ENCODE assay signal across 8 cellular contexts in genomic region chr13:36431204-36432105, GRCh38. TPM values are rescaled to one million over a fixed set of nuclear protein-coding genes. Genes with fewer than 3 reads are reported as not detected.
A peak's percentile ranks its signal among the peaks of the same experiment; 100 is the strongest.
DNase-seq lines count a peak whose midpoint lies in the region; ATAC-seq and TF ChIP-seq lines count a peak whose summit lies in the region.

No MANE protein-coding gene starts in this region.

- H3K9me3 ChIP-seq in A673 (ENCODE audit: low read depth, low read length, poor library complexity, severe bottlenecking): peaks cover 2% of the 10 kb centered on the region

- no peak overlapping the region for H3K27ac Mint-ChIP-seq in WTC11
- no peak overlapping the region for H3K27ac Mint-ChIP-seq in glutamatergic neuron (ENCODE audit: unreplicated experiment)

- H3K4me3 Mint-ChIP-seq in WTC11 (peak overlapping the region; percentile 66), glutamatergic neuron (ENCODE audit: unreplicated experiment) (peak overlapping the region; percentile 75)

- CTCF ChIA-PET in A673 (lab: Charles Lee): interaction anchor here (1.2 kb wide), 1 partner anchor 149 kb away, joined by 3 read pairs; no protein-coding TSS in a partner anchor
- CTCF ChIA-PET in WTC11 (lab: Charles Lee): interaction anchor here (0.6 to 2.2 kb wide), 5 partner anchors 22 to 467 kb away, joined by 3 to 11 read pairs (median 6); partner anchors contain the start of gene SPART

- H3K36me3 Mint-ChIP-seq in WTC11: no peaks in the 10 kb centered on the region
- H3K36me3 Mint-ChIP-seq in glutamatergic neuron (ENCODE audit: unreplicated experiment): no peaks in the 10 kb centered on the region

- peak overlapping the region; percentile 18 for H3K27ac ChIP-seq in A673 (ENCODE audit: low read depth, low read length, poor library complexity, severe bottlenecking)

- H3K36me3 ChIP-seq in A673 (ENCODE audit: insufficient read depth, low read length, poor library complexity, severe bottlenecking): no peaks in the 10 kb centered on the region

- H3K27me3 Mint-ChIP-seq in WTC11 (ENCODE audit: low read depth) (peaks cover 68% of the 10 kb centered on the region), glutamatergic neuron (ENCODE audit: unreplicated experiment) (peaks cover 20% of the 10 kb centered on the region)

- peaks cover 2% of the 10 kb centered on the region; the same call in 1 of the 2 replicates for H3K9me3 Mint-ChIP-seq in WTC11
- no peaks in the 10 kb centered on the region for H3K9me3 Mint-ChIP-seq in glutamatergic neuron (ENCODE audit: unreplicated experiment)

- POLR2A ChIA-PET in A673 (lab: Charles Lee; ENCODE audit: low non-redundant PET) (no interaction called here), WTC11 (lab: Charles Lee) (interaction anchor here (1.2 kb wide), 1 partner anchor 11 kb away, joined by 3 read pairs; no protein-coding TSS in a partner anchor)

- H3K27me3 ChIP-seq in A673 (replicated peaks; ENCODE audit: insufficient read depth, low read depth, low read length, poor library complexity): no peaks in the 10 kb centered on the region

- intact Hi-C loops in A673 (cut with micrococcal nuclease; ENCODE audit: unreplicated experiment): no loop called here

- peaks cover 19% of the 10 kb centered on the region for H3K4me1 Mint-ChIP-seq in WTC11
- peaks cover 3% of the 10 kb centered on the region for H3K4me1 Mint-ChIP-seq in glutamatergic neuron (ENCODE audit: low read depth, unreplicated experiment)

- DNase-seq in A673 (ENCODE audit: low spot score): peak; percentile 33
- peak; percentile 41 for DNase-seq in WTC11 (ENCODE audit: low spot score)
- DNase-seq in glutamatergic neuron: peak; percentile 34
- DNase-seq in retinal pigment epithelial cell (ENCODE audit: low read depth): no peak
- no peak for DNase-seq in foreskin melanocyte
- no peak for DNase-seq in stimulated activated CD4-positive, alpha-beta T cell treated with anti-CD3 and anti-CD28 coated beads, Interleukin-4, amount 100 ng/mL, for 4 hours

- peaks cover 8% of the 10 kb centered on the region for H3K4me1 ChIP-seq in A673 (ENCODE audit: insufficient read depth, low read length, poor library complexity, severe bottlenecking)

- H3K4me3 ChIP-seq in A673 (ENCODE audit: low read depth, low read length, poor library complexity, severe bottlenecking) (peak overlapping the region; percentile 74), retinal pigment epithelial cell (ENCODE audit: low read length) (peak overlapping the region; percentile 58)

- TF ChIP-seq CTCF in A673 (conservative IDR thresholded peaks at IDR 0.05; ENCODE audit: low read depth, low read length) (no peak), WTC11 (IDR thresholded peaks at IDR 0.05) (no peak), glutamatergic neuron (IDR thresholded peaks at IDR 0.05; ENCODE audit: partially characterized antibody, unreplicated experiment) (no peak), retinal pigment epithelial cell (conservative IDR thresholded peaks at IDR 0.05; ENCODE audit: low read depth, low read length) (no peak)

- no TSS peak for BruUV-seq in A673 (replicated peaks; lab: Mats Ljungman, UMichigan)

- ATAC-seq in GM19463 (IDR thresholded peaks at IDR 0.05; ENCODE audit: unreplicated experiment): peak; percentile 37
- peak; percentile 13 for ATAC-seq in WTC11
- ATAC-seq in GM18519 (IDR thresholded peaks at IDR 0.05; ENCODE audit: low FRiP score, unreplicated experiment): no peak

TF ChIP-seq in WTC11, 78 proteins besides CTCF, POLR2A, EP300 and RAD21 (continues in another document):
- TF ChIP-seq ESRRA (CRISPR knock-in tag; IDR thresholded peaks at IDR 0.05; ENCODE audit: borderline replicate concordance): 0 out of 2 replicates have a peak, but pooled peaks have one; percentile 64
- peak; percentile 77 for TF ChIP-seq ZNF219 (CRISPR knock-in tag; IDR thresholded peaks at IDR 0.05; ENCODE audit: borderline replicate concordance)
- 0 out of 2 replicates have a peak, but pooled peaks have one; percentile 74 for TF ChIP-seq KAT7 (CRISPR knock-in tag; IDR thresholded peaks at IDR 0.05; ENCODE audit: borderline replicate concordance)
- TF ChIP-seq TCF7 (CRISPR knock-in tag; IDR thresholded peaks at IDR 0.05; ENCODE audit: low read depth): no peak
- TF ChIP-seq HMGXB4 (CRISPR knock-in tag; IDR thresholded peaks at IDR 0.05): peak; percentile 60; the same call in 1 of the 2 replicates
- no peak for TF ChIP-seq ERG (CRISPR knock-in tag; IDR thresholded peaks at IDR 0.05)
- peak; percentile 23; the same call in 1 of the 2 replicates for TF ChIP-seq MAX (CRISPR knock-in tag; IDR thresholded peaks at IDR 0.05)
- TF ChIP-seq TEAD4 (CRISPR knock-in tag; IDR thresholded peaks at IDR 0.05): no peak
- no peak for TF ChIP-seq ZNF671 (CRISPR knock-in tag; IDR thresholded peaks at IDR 0.05)
- TF ChIP-seq ZNF396 (CRISPR knock-in tag; IDR thresholded peaks at IDR 0.05; ENCODE audit: borderline replicate concordance): no peak
- TF ChIP-seq TP53 (CRISPR knock-in tag; IDR thresholded peaks at IDR 0.05): no peak
- no peak for TF ChIP-seq CBFB (CRISPR knock-in tag; IDR thresholded peaks at IDR 0.05; ENCODE audit: low read depth)
- TF ChIP-seq ZBTB21 (CRISPR knock-in tag; IDR thresholded peaks at IDR 0.05; ENCODE audit: borderline replicate concordance): peak; percentile 12; the same call in 1 of the 2 replicates
- no peak for TF ChIP-seq CDX4 (CRISPR knock-in tag; IDR thresholded peaks at IDR 0.05; ENCODE audit: borderline replicate concordance)
- 0 out of 2 replicates have a peak, but pooled peaks have one; percentile 54 for TF ChIP-seq E2F5 (CRISPR knock-in tag; IDR thresholded peaks at IDR 0.05)
- no peak; the same call in 1 of the 2 replicates for TF ChIP-seq FOXP1 (CRISPR knock-in tag; IDR thresholded peaks at IDR 0.05; ENCODE audit: borderline replicate concordance)

RNA-seq across cellular contexts. Expression of gene CCNA1, which starts 0.8 kb away (rescaled TPM):
- total RNA-seq in A673 (2021) (3.4 and 4.9 TPM in 2 replicates), WTC11 (2021) (2.7 to 3.8 TPM (median 3.4 TPM) in 3 replicates), glutamatergic neuron (ENCODE audit: unreplicated experiment) (4.3 TPM)

Comparison
In these comparisons a context has a peak if more than half of its experiments do, and no peak if none do; other contexts are left out.
1. DNase-seq: peak in A673 (single experiment), WTC11 (single experiment) and glutamatergic neuron (single experiment); none in retinal pigment epithelial cell (single experiment), foreskin melanocyte (single experiment) and stimulated activated CD4-positive, alpha-beta T cell treated with anti-CD3 and anti-CD28 coated beads, Interleukin-4, amount 100 ng/mL, for 4 hours (0 of 2).